Comparison of ENCODE assay signal across 18 cellular contexts in the genomic region with DNA sequence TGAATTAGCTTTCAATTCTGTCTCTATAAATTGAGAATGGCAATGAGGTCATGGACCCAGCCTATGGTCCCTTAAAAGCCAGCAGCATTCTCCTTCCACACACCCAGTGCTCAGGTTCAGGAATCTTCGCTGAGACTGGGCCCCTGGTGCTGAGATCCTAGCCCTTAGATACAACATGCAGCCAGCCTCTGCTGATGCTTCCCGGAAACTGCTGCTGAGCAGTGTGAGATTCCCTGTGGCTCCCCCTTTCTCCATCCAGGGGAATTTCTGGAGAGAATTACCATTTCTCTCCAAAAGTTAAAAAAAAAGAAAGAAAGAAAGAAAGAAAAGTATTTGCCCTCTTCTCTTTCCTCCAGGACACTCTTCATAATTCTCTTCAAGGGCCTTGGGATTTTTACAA. TPM values are rescaled to one million over a fixed set of nuclear protein-coding genes. Genes with fewer than 3 reads are reported as not detected.
DNase-seq lines count a peak whose midpoint lies in the region; FAIRE-seq and TF ChIP-seq lines count a peak whose summit lies in the region.
"Had no signal": no experiment of that assay in that cellular context is flagged by ENCODE, and none has a peak within 500 bp of the region (broad histone marks: within the 10 kb centered on the region; RNA-seq: fewer than 3 reads in every experiment).

No MANE protein-coding gene starts in this region.

- H3K4me3 ChIP-seq in Karpas-422 (ENCODE audit: low read length): no peak overlapping the region
- H3K4me3 ChIP-seq in endodermal cell (ENCODE audit: low read length): no peak overlapping the region
- H3K4me3 ChIP-seq in kidney epithelial cell (ENCODE audit: low read depth, low read length): no peak overlapping the region
- H3K4me3 ChIP-seq in CD8-positive, alpha-beta memory T cell (ENCODE audit: low read length): no peak overlapping the region

- no peak overlapping the region for H3K27ac Mint-ChIP-seq in endodermal cell
- H3K27ac Mint-ChIP-seq in CD8-positive, alpha-beta memory T cell: no peak overlapping the region
- H3K27ac Mint-ChIP-seq: activated naive CD8-positive, alpha-beta T cell treated with anti-CD3 and anti-CD28 coated beads for 36 hours had no signal

- TF ChIP-seq CTCF in endodermal cell (conservative IDR thresholded peaks at IDR 0.05) (peak; percentile 56), kidney epithelial cell (IDR thresholded peaks at IDR 0.05; ENCODE audit: insufficient read depth, low read length, poor library complexity, severe bottlenecking) (peak; percentile 29)

- no peak overlapping the region for H2AFZ ChIP-seq in Karpas-422 (ENCODE audit: low read length)

- POLR2A ChIA-PET in CD8-positive, alpha-beta memory T cell (lab: Charles Lee): no interaction called here

- H3K9ac ChIP-seq in Karpas-422 (ENCODE audit: low read length) (no peak overlapping the region), endodermal cell (ENCODE audit: extremely low read depth, low read length, poor library complexity, severe bottlenecking) (no peak overlapping the region)
- H3K9ac ChIP-seq: KMS-11 had no signal

- peaks cover 3% of the 10 kb centered on the region for H3K4me1 Mint-ChIP-seq in endodermal cell
- no peaks in the 10 kb centered on the region for H3K4me1 Mint-ChIP-seq in CD8-positive, alpha-beta memory T cell
- H3K4me1 Mint-ChIP-seq: activated naive CD8-positive, alpha-beta T cell treated with anti-CD3 and anti-CD28 coated beads for 36 hours had no signal

- H3K4me1 ChIP-seq in Karpas-422 (ENCODE audit: low read length) (peaks cover 34% of the 10 kb centered on the region), endodermal cell (ENCODE audit: control insufficient read depth, insufficient read depth, low read length) (no peaks in the 10 kb centered on the region)
- no peaks in the 10 kb centered on the region for H3K4me1 ChIP-seq in CD8-positive, alpha-beta memory T cell (ENCODE audit: insufficient read depth, low read length)

- TF ChIP-seq POLR2A in GM12891 (IDR thresholded peaks at IDR 0.05; ENCODE audit: low read depth, low read length): no peak
- TF ChIP-seq POLR2A in GM12892 (IDR thresholded peaks at IDR 0.05; ENCODE audit: low read depth, low read length): no peak

- H3K27me3 Mint-ChIP-seq in endodermal cell (ENCODE audit: insufficient read depth): no peaks in the 10 kb centered on the region
- H3K27me3 Mint-ChIP-seq in CD8-positive, alpha-beta memory T cell: peaks cover 2 to 3% of the 10 kb centered on the region in 2 donors
- H3K27me3 Mint-ChIP-seq: activated naive CD8-positive, alpha-beta T cell treated with anti-CD3 and anti-CD28 coated beads for 36 hours had no signal

- no peak for FAIRE-seq in GM12891 (lab: Jason Lieb, UNC)
- FAIRE-seq in GM12892 (lab: Jason Lieb, UNC): no peak
- FAIRE-seq: D721Med, urothelium cell line had no signal

- no peaks in the 10 kb centered on the region for H3K27me3 ChIP-seq in Karpas-422 (ENCODE audit: low read length)
- no peaks in the 10 kb centered on the region for H3K27me3 ChIP-seq in endodermal cell (ENCODE audit: control insufficient read depth, insufficient read depth, low read length, poor library complexity, severe bottlenecking)
- H3K27me3 ChIP-seq in kidney epithelial cell (ENCODE audit: control insufficient read depth, insufficient read depth, low read length): no peaks in the 10 kb centered on the region
- no peaks in the 10 kb centered on the region for H3K27me3 ChIP-seq in CD8-positive, alpha-beta memory T cell (ENCODE audit: insufficient read depth, low read length, poor library complexity, severe bottlenecking)

- H3K4me3 Mint-ChIP-seq in endodermal cell: no peak overlapping the region
- no peak overlapping the region for H3K4me3 Mint-ChIP-seq in CD8-positive, alpha-beta memory T cell
- H3K4me3 Mint-ChIP-seq: activated naive CD8-positive, alpha-beta T cell treated with anti-CD3 and anti-CD28 coated beads for 36 hours had no signal

- CTCF ChIA-PET in CD8-positive, alpha-beta memory T cell (lab: Charles Lee): no interaction called here

- H3K9me2 ChIP-seq in Karpas-422 (replicated peaks; ENCODE audit: insufficient read depth, low read length): no peaks in the 10 kb centered on the region

- no peak overlapping the region for H3K4me2 ChIP-seq in Karpas-422 (ENCODE audit: low read depth, low read length, poor library complexity, severe bottlenecking)
- H3K4me2 ChIP-seq: KMS-11 had no signal

- H3K36me3 ChIP-seq in Karpas-422 (ENCODE audit: insufficient read depth, low read length): peaks cover 43% of the 10 kb centered on the region
- no peaks in the 10 kb centered on the region for H3K36me3 ChIP-seq in endodermal cell (ENCODE audit: control insufficient read depth, insufficient read depth, low read length)
- no peaks in the 10 kb centered on the region for H3K36me3 ChIP-seq in kidney epithelial cell (ENCODE audit: control insufficient read depth, insufficient read depth, low read length)
- no peaks in the 10 kb centered on the region for H3K36me3 ChIP-seq in CD8-positive, alpha-beta memory T cell (ENCODE audit: insufficient read depth, low read length)

- no peaks in the 10 kb centered on the region for H3K9me3 ChIP-seq in Karpas-422 (ENCODE audit: low read length)
- H3K9me3 ChIP-seq in endodermal cell (ENCODE audit: control insufficient read depth, low read length): no peaks in the 10 kb centered on the region
- no peaks in the 10 kb centered on the region for H3K9me3 ChIP-seq in CD8-positive, alpha-beta memory T cell (ENCODE audit: low read length)

- H3K79me2 ChIP-seq in Karpas-422 (ENCODE audit: low read length): peaks cover 67% of the 10 kb centered on the region

- DNase-seq in AG20443 (ENCODE audit: low spot score): peak; percentile 29
- DNase-seq in Karpas-422: no peak
- peak; percentile 75 for DNase-seq in endodermal cell
- DNase-seq in kidney epithelial cell (ENCODE audit: low read depth): no peak
- no peak for DNase-seq in CD8-positive, alpha-beta memory T cell
- DNase-seq in GM12891 (ENCODE audit: insufficient read length, low spot score): no peak
- no peak for DNase-seq in GM12892 (ENCODE audit: insufficient read length)
- no peak for DNase-seq in NCI-H1092 (lab: John Stamatoyannopoulos, UW)
- DNase-seq: activated naive CD8-positive, alpha-beta T cell treated with anti-CD3 and anti-CD28 coated beads for 36 hours; GOT3; NCI-H187; NCI-H510A treated with DMSO at 0.1 percent for 48 hours; OCI-M1; stimulated activated naive CD8-positive, alpha-beta T cell treated with anti-CD3 and anti-CD28 coated beads, Interleukin-15, Interleukin-2, amounts not matched to agents 100 U/mL and 50 U/mL, for 24 hours; SW 1271 had no signal

- H3K9me3 Mint-ChIP-seq in endodermal cell: no peaks in the 10 kb centered on the region
- peaks cover 0 to 2% (median 0%) of the 10 kb centered on the region in 5 donors for H3K9me3 Mint-ChIP-seq in CD8-positive, alpha-beta memory T cell
- H3K9me3 Mint-ChIP-seq: activated naive CD8-positive, alpha-beta T cell treated with anti-CD3 and anti-CD28 coated beads for 36 hours had no signal

- peak overlapping the region; percentile 59 for H3K27ac ChIP-seq in Karpas-422 (ENCODE audit: low read length)
- no peak overlapping the region for H3K27ac ChIP-seq in endodermal cell (ENCODE audit: low read depth, low read length)
- no peak overlapping the region for H3K27ac ChIP-seq in CD8-positive, alpha-beta memory T cell (ENCODE audit: low read depth, low read length)
- H3K27ac ChIP-seq: KMS-11 had no signal

- 17% methylated on average over 2 of the region's 2 CpGs; no CpG with 5 or more reads in 1 of the 2 experiments for WGBS in endodermal cell (ENCODE audit: insufficient coverage in 1 of 2, insufficient read length in 1 of 2), 2 experiments

- H4K20me1 ChIP-seq in Karpas-422 (ENCODE audit: insufficient read depth, low read depth, low read length): no peaks in the 10 kb centered on the region

- H3K36me3 Mint-ChIP-seq in endodermal cell (ENCODE audit: low read depth): no peaks in the 10 kb centered on the region
- no peaks in the 10 kb centered on the region for H3K36me3 Mint-ChIP-seq in CD8-positive, alpha-beta memory T cell
- H3K36me3 Mint-ChIP-seq: activated naive CD8-positive, alpha-beta T cell treated with anti-CD3 and anti-CD28 coated beads for 36 hours had no signal

TF ChIP-seq in GM12891, 5 proteins besides CTCF, POLR2A, EP300 and RAD21:
- TF ChIP-seq PAX5 (IDR thresholded peaks at IDR 0.05; ENCODE audit: insufficient read depth, low read length, severe bottlenecking) (no peak), TAF1 (IDR thresholded peaks at IDR 0.05; ENCODE audit: low read depth, low read length) (no peak), SPI1 (IDR thresholded peaks at IDR 0.05; ENCODE audit: low read depth, low read length) (no peak), POLR2AphosphoS5 (IDR thresholded peaks at IDR 0.05; ENCODE audit: low read depth, low read length) (no peak), POU2F2 (IDR thresholded peaks at IDR 0.05; ENCODE audit: low read depth, low read length) (no peak)

RNA-seq across cellular contexts. Expression of a gene that starts 31.7 kb away (rescaled TPM):
- 151 and 238 TPM in 2 replicates for total RNA-seq in Karpas-422 (2014; rRNA removed; shearing (Covaris generic); ENCODE audit: low replicate concordance)
- total RNA-seq in endodermal cell: 10 to 100 TPM; 56.6 to 73.1 TPM
- 43.4 TPM for polyA plus RNA-seq in endodermal cell (2013, experiment 1 of 2)
- polyA plus RNA-seq in endodermal cell (2013, experiment 2 of 2): 44.1 TPM
- total RNA-seq in kidney epithelial cell: 9.7 and 11.6 TPM in 2 replicates
- 1 to 10 TPM; 1.8 to 2.1 TPM for total RNA-seq in CD8-positive, alpha-beta memory T cell
- polyA plus RNA-seq in CD8-positive, alpha-beta memory T cell: 4.1 TPM
- 1.0 TPM for polyA plus RNA-seq in GM12891 (2012; ENCODE audit: low read depth, missing spikeins)
- 0.81 TPM for polyA plus RNA-seq in GM12892 (2012; ENCODE audit: missing spikeins)

Comparison
In these comparisons a context has a peak if more than half of its experiments do, and no peak if none do; other contexts are left out.
1. DNase-seq: peak in AG20443 (single experiment) and endodermal cell (single experiment); none in Karpas-422 (single experiment), kidney epithelial cell (single experiment), CD8-positive, alpha-beta memory T cell (0 of 5), GM12891 (single experiment), GM12892 (single experiment) and NCI-H1092 (single experiment).